8 cellular contexts compared by ENCODE assay signal in genomic region chr13:114148521-114148855, GRCh38. TPM values are rescaled to one million over a fixed set of nuclear protein-coding genes. Genes with fewer than 3 reads are reported as not detected.
DNase-seq lines count a peak whose midpoint lies in the region; ATAC-seq, FAIRE-seq and TF ChIP-seq lines count a peak whose summit lies in the region.

No MANE protein-coding gene starts in this region.

- intact Hi-C loops in right lobe of liver (cut with DNase I) (no loop called here), HepG2 (cut with micrococcal nuclease; ENCODE audit: unreplicated experiment) (no loop called here)

- no peaks in the 10 kb centered on the region for H3K27me3 Mint-ChIP-seq in naive thymus-derived CD8-positive, alpha-beta T cell

- no peak overlapping the region for H3K9ac ChIP-seq in HepG2 (ENCODE audit: insufficient read depth, low read depth, low read length)

- peaks cover 31 to 86% (median 85%) of the 10 kb centered on the region in 4 donors for H3K4me1 Mint-ChIP-seq in naive thymus-derived CD8-positive, alpha-beta T cell

- no peak for TF ChIP-seq RAD21 in HepG2 (CRISPR knock-in tag; IDR thresholded peaks at IDR 0.05)

- no peak overlapping the region for H3K4me2 ChIP-seq in HepG2 (ENCODE audit: low read depth, low read length)

- whole genome bisulfite sequencing in right lobe of liver (ENCODE audit: insufficient coverage, low coverage, low lambda C conversion rate, missing lambda C conversion rate): 52% methylated on average over 8 of the region's 8 CpGs
- WGBS in HepG2 (ENCODE audit: low lambda C conversion rate): 39% methylated on average over 8 of the region's 8 CpGs

- CTCF ChIA-PET in HepG2 (lab: Yijun Ruan, JAX; ENCODE audit: low intra/inter-chr PET ratio, low total read pairs): no interaction called here

- peak overlapping the region in 9 of 10 donors; percentile 97 to 100 (median 99) for H3K27ac Mint-ChIP-seq in naive thymus-derived CD8-positive, alpha-beta T cell

- H2AFZ ChIP-seq in HepG2 (ENCODE audit: low read length): no peak overlapping the region

- in situ Hi-C loops in HepG2 (cut with HindIII; ENCODE audit: extremely low pct_ligation_motif_present, low pct_unique_long_range_greater_than_20kb): no loop called here

- H3K4me3 ChIP-seq in right lobe of liver: no peak overlapping the region
- no peak overlapping the region for H3K4me3 ChIP-seq in HepG2 (replicated peaks in 1 of 3; ENCODE audit: insufficient read depth in 1 of 3, low read depth in 2 of 3, low read length in 3 of 3)

- no TSS peak for BruUV-seq in HepG2 (replicated peaks; lab: Mats Ljungman, UMichigan)

- ATAC-seq in right lobe of liver (peak in 3 of 4 donors; percentile 8 to 42 (median 13)), HepG2 (no peak), HG03354 (IDR thresholded peaks at IDR 0.05; ENCODE audit: poor library complexity, severe bottlenecking, unreplicated experiment) (peak; percentile 89)
- ATAC-seq in naive thymus-derived CD8-positive, alpha-beta T cell: peak; percentile 87 to 89

- no peak for TF ChIP-seq CTCF in right lobe of liver (IDR thresholded peaks at IDR 0.05)
- TF ChIP-seq CTCF in HepG2 (CRISPR knock-in tag; IDR thresholded peaks at IDR 0.05): no peak

- TF ChIP-seq EP300 in HepG2 (IDR thresholded peaks at IDR 0.05; ENCODE audit: low read depth in 2 of 2, low read length in 2 of 2): no peak
- no peak for TF ChIP-seq EP300 in HepG2 (CRISPR knock-in tag; IDR thresholded peaks at IDR 0.05; ENCODE audit: borderline replicate concordance)

- peak in 2 of 3 donors; percentile 28 to 50 for DNase-seq in right lobe of liver
- no peak for DNase-seq in HepG2 (ENCODE audit: low spot score)
- peak; percentile 80 for DNase-seq in activated CD4-positive, alpha-beta T cell treated with anti-CD3 and anti-CD28 coated beads, Interleukin-2, amount 50 U/mL, for 1 hour
- peak in 9 of 10 donors; percentile 65 to 98 (median 88) for DNase-seq in naive thymus-derived CD8-positive, alpha-beta T cell
- no peak for DNase-seq in iPS-NIHi11 (ENCODE audit: low spot score)
- no peak for DNase-seq in NCI-H1048 (lab: John Stamatoyannopoulos, UW)
- no peak for DNase-seq in amniotic stem cell (lab: John Stamatoyannopoulos, UW)

- peaks cover 0 to 10% (median 0%) of the 10 kb centered on the region in 4 donors for H3K4me1 ChIP-seq in right lobe of liver
- H3K4me1 ChIP-seq in HepG2 (ENCODE audit: insufficient read depth, low read length): no peaks in the 10 kb centered on the region

- H3K9me3 ChIP-seq in right lobe of liver (no peaks in the 10 kb centered on the region), HepG2 (ENCODE audit: low read length) (no peaks in the 10 kb centered on the region)

- no peaks in the 10 kb centered on the region for H4K20me1 ChIP-seq in HepG2 (ENCODE audit: insufficient read depth, low read length)

- H3K4me3 Mint-ChIP-seq in naive thymus-derived CD8-positive, alpha-beta T cell: peak overlapping the region; percentile 55 to 90 (median 83)

- H3K9me3 Mint-ChIP-seq in naive thymus-derived CD8-positive, alpha-beta T cell: peaks cover 0 to 5% (median 0%) of the 10 kb centered on the region in 9 donors

- POLR2A ChIA-PET in HepG2 (lab: Yijun Ruan, JAX): no interaction called here
- POLR2A ChIA-PET in naive thymus-derived CD8-positive, alpha-beta T cell (lab: Charles Lee): interaction anchor here (0.7 to 1.6 kb wide), 29 partner anchors 8 to 105 kb away, joined by 3 to 23 read pairs (median 7); partner anchors contain the start of gene RASA3

- no peak overlapping the region for H3K27ac ChIP-seq in right lobe of liver
- no peak overlapping the region for H3K27ac ChIP-seq in HepG2 (ENCODE audit: extremely low read length, insufficient read depth, low read length)

- no peak for FAIRE-seq in HepG2 (lab: Jason Lieb, UNC)

- no peak for TF ChIP-seq POLR2A in right lobe of liver (IDR thresholded peaks at IDR 0.05)
- TF ChIP-seq POLR2A in HepG2 (IDR thresholded peaks at IDR 0.05; ENCODE audit: insufficient read depth in 1 of 2, low read depth in 2 of 2, low read length in 2 of 2): no peak

- peaks cover 0 to 9% (median 2%) of the 10 kb centered on the region in 3 donors for H3K36me3 Mint-ChIP-seq in naive thymus-derived CD8-positive, alpha-beta T cell

- H3K36me3 ChIP-seq in right lobe of liver (no peaks in the 10 kb centered on the region), HepG2 (replicated peaks in 1 of 2; ENCODE audit: control insufficient read depth in 1 of 2, insufficient read depth in 2 of 2, low read length in 2 of 2) (no peaks in the 10 kb centered on the region)

- H3K27me3 ChIP-seq in right lobe of liver (no peaks in the 10 kb centered on the region), HepG2 (ENCODE audit: control insufficient read depth in 1 of 2, insufficient read depth in 2 of 2, low read length in 2 of 2) (peaks cover 10 to 57% of the 10 kb centered on the region in 2 experiments; a peak in 4 of 5 replicates)

- H3K79me2 ChIP-seq in HepG2 (ENCODE audit: insufficient read depth, low read length): no peaks in the 10 kb centered on the region

TF ChIP-seq in HepG2, 621 proteins besides CTCF, POLR2A, EP300 and RAD21 (continues in another document):
- no peak for TF ChIP-seq ATF1 (CRISPR knock-in tag; IDR thresholded peaks at IDR 0.05)
- TF ChIP-seq ZNF205 (CRISPR knock-in tag; IDR thresholded peaks at IDR 0.05): no peak
- TF ChIP-seq KDM1A (CRISPR knock-in tag; IDR thresholded peaks at IDR 0.05): no peak
- no peak for TF ChIP-seq ZNF160 (CRISPR knock-in tag; IDR thresholded peaks at IDR 0.05)
- TF ChIP-seq ZBTB34 (CRISPR knock-in tag; IDR thresholded peaks at IDR 0.05): no peak

RNA-seq across cellular contexts. Expression of gene RASA3, which starts 16.1 kb away (rescaled TPM):
- total RNA-seq in right lobe of liver (1 to 10 TPM; 3.5 to 7.9 (median 4.6) TPM), HepG2 (2016; rRNA removed; fragmentation: Illumina TruSeq; extraction: Trizol) (not detected in 2 replicates)
- not detected in 2 replicates for total RNA-seq in HepG2 (2016; cell fraction: cytosol; rRNA removed; fragmentation: Illumina TruSeq; extraction: Trizol; ENCODE audit: low read depth)
- total RNA-seq in HepG2 (2016; cell fraction: insoluble cytoplasmic fraction; rRNA removed; fragmentation: Illumina TruSeq; extraction: Trizol): 0.06 and 0.09 TPM in 2 replicates
- total RNA-seq in HepG2 (2016; cell fraction: membrane; rRNA removed; fragmentation: Illumina TruSeq; extraction: Trizol): not detected in 2 replicates
- 0.09 TPM in 1 of 2 replicates, not detected in the other for total RNA-seq in HepG2 (2016; cell fraction: nucleus; rRNA removed; fragmentation: Illumina TruSeq; extraction: Trizol)
- 0.05 and 0.07 TPM in 2 replicates for polyA plus RNA-seq in HepG2 (2011; rRNA removed)
- 0.09 TPM in 2 replicates for polyA plus RNA-seq in HepG2 (2011; cell fraction: cytosol; rRNA removed)
- polyA plus RNA-seq in HepG2 (2011; cell fraction: nucleus; rRNA removed): 0.14 and 0.21 TPM in 2 replicates
- 0.04 TPM in 1 of 2 replicates, not detected in the other for polyA plus RNA-seq in HepG2 (2012)
- polyA plus RNA-seq in HepG2 (2016; cell fraction: cytosol; fragmentation: Illumina TruSeq; extraction: Trizol; ENCODE audit: low read depth): not detected in 2 replicates
- not detected in 2 replicates for polyA plus RNA-seq in HepG2 (2016; cell fraction: insoluble cytoplasmic fraction; fragmentation: Illumina TruSeq; extraction: Trizol; ENCODE audit: low read depth)
- polyA plus RNA-seq in HepG2 (2016; cell fraction: membrane; fragmentation: Illumina TruSeq; extraction: Trizol; ENCODE audit: low read depth): not detected in 2 replicates
- 0.11 TPM in 1 of 2 replicates, not detected in the other for polyA plus RNA-seq in HepG2 (2016; cell fraction: nucleus; fragmentation: Illumina TruSeq; extraction: Trizol; ENCODE audit: insufficient read depth, low read depth)
- 0.20 and 10.0 TPM in 2 replicates for polyA minus RNA-seq in HepG2 (2011; rRNA and poly(A)+ RNA removed; ENCODE audit: low replicate concordance)
- 0.20 and 0.26 TPM in 2 replicates for polyA minus RNA-seq in HepG2 (2011; cell fraction: cytosol; rRNA and poly(A)+ RNA removed)
- 0.12 and 0.26 TPM in 2 replicates for polyA minus RNA-seq in HepG2 (2011; cell fraction: nucleus; rRNA and poly(A)+ RNA removed)
- total RNA-seq in naive thymus-derived CD8-positive, alpha-beta T cell: 100 to 1,000 TPM; 194 to 196 TPM
- polyA plus RNA-seq in naive thymus-derived CD8-positive, alpha-beta T cell: 100 to 1,000 TPM in 2 of 3 donors, 10 to 100 TPM in 1; 62.2 to 169 (median 105) TPM

RNA-seq across cellular contexts. Expression of gene CFAP97D2, which starts 30.6 kb away (rescaled TPM):
- total RNA-seq in right lobe of liver (not detected), HepG2 (2016; rRNA removed; fragmentation: Illumina TruSeq; extraction: Trizol) (not detected in 2 replicates)
- total RNA-seq in HepG2 (2016; cell fraction: cytosol; rRNA removed; fragmentation: Illumina TruSeq; extraction: Trizol; ENCODE audit: low read depth): not detected in 2 replicates
- total RNA-seq in HepG2 (2016; cell fraction: insoluble cytoplasmic fraction; rRNA removed; fragmentation: Illumina TruSeq; extraction: Trizol): not detected in 2 replicates
- total RNA-seq in HepG2 (2016; cell fraction: membrane; rRNA removed; fragmentation: Illumina TruSeq; extraction: Trizol): not detected in 2 replicates
- not detected in 2 replicates for total RNA-seq in HepG2 (2016; cell fraction: nucleus; rRNA removed; fragmentation: Illumina TruSeq; extraction: Trizol)
- polyA plus RNA-seq in HepG2 (2011; rRNA removed): not detected in 2 replicates
- not detected in 2 replicates for polyA plus RNA-seq in HepG2 (2011; cell fraction: cytosol; rRNA removed)
- polyA plus RNA-seq in HepG2 (2011; cell fraction: nucleus; rRNA removed): not detected in 2 replicates
- not detected in 2 replicates for polyA plus RNA-seq in HepG2 (2012)
- not detected in 2 replicates for polyA plus RNA-seq in HepG2 (2016; cell fraction: cytosol; fragmentation: Illumina TruSeq; extraction: Trizol; ENCODE audit: low read depth)
- not detected in 2 replicates for polyA plus RNA-seq in HepG2 (2016; cell fraction: insoluble cytoplasmic fraction; fragmentation: Illumina TruSeq; extraction: Trizol; ENCODE audit: low read depth)
- polyA plus RNA-seq in HepG2 (2016; cell fraction: membrane; fragmentation: Illumina TruSeq; extraction: Trizol; ENCODE audit: low read depth): not detected in 2 replicates
- polyA plus RNA-seq in HepG2 (2016; cell fraction: nucleus; fragmentation: Illumina TruSeq; extraction: Trizol; ENCODE audit: insufficient read depth, low read depth): not detected in 2 replicates
- polyA minus RNA-seq in HepG2 (2011; rRNA and poly(A)+ RNA removed; ENCODE audit: low replicate concordance): not detected in 2 replicates
- not detected in 2 replicates for polyA minus RNA-seq in HepG2 (2011; cell fraction: cytosol; rRNA and poly(A)+ RNA removed)
- polyA minus RNA-seq in HepG2 (2011; cell fraction: nucleus; rRNA and poly(A)+ RNA removed): not detected in 2 replicates
- 1 to 10 TPM; 1.5 to 2.0 TPM for total RNA-seq in naive thymus-derived CD8-positive, alpha-beta T cell
- polyA plus RNA-seq in naive thymus-derived CD8-positive, alpha-beta T cell: 1 to 10 TPM; 2.6 to 4.8 (median 3.7) TPM

Comparison
In these comparisons a context has a peak if more than half of its experiments do, and no peak if none do; other contexts are left out.
1. DNase-seq: peak in right lobe of liver (2 of 3), activated CD4-positive, alpha-beta T cell treated with anti-CD3 and anti-CD28 coated beads, Interleukin-2, amount 50 U/mL, for 1 hour (single experiment) and naive thymus-derived CD8-positive, alpha-beta T cell (9 of 10); none in HepG2 (single experiment), iPS-NIHi11 (single experiment), NCI-H1048 (single experiment) and amniotic stem cell (single experiment).
2. RNA of gene RASA3, which starts 16.1 kb away (total RNA-seq): 194 to 196 TPM in naive thymus-derived CD8-positive, alpha-beta T cell; 3.5 to 7.9 TPM in right lobe of liver and 0.06 to 0.09 TPM in HepG2; every median in the first group is over 10 times any median in the second.